20 cellular contexts compared by ENCODE assay signal in the genomic region with DNA sequence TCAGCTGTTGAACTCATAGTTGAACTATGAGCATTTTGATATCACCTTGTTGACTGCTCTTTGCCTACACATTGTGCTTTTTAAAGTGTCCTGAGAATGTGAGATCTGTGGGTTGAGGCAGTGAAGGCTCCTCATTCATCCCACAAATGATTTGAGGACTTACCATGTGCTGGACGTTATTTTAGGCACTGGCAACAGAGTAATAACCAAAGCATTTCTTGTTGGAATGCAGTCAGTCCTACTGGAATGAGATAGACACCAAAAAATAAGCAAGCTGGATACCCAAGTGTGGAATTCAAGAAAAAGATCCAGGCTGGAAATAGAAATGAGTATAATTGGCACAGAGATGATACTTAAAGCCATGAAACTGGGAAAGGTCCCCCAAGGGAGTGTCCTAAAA.
"Had no signal": no experiment of that assay in that cellular context is flagged by ENCODE, and none has a peak within 500 bp of the region (broad histone marks: within the 10 kb centered on the region; RNA-seq: fewer than 3 reads in every experiment).

No MANE protein-coding gene starts in this region.

- H3K27me3 ChIP-seq: dorsolateral prefrontal cortex, heart right ventricle, left lung, neural progenitor cell, ovary, tibial nerve, upper lobe of right lung had no signal

- ATAC-seq: left lung; lower lobe of right lung; natural killer cell treated with Interleukin-12 subunit alpha and Interleukin-12 subunit beta and Interleukin-15 and Interleukin-18, amount 100 ng/mL, for 72 hours; stimulated activated naive CD8-positive, alpha-beta T cell treated with anti-CD3 and anti-CD28 coated beads, Interleukin-15, Interleukin-2, amounts not matched to agents 100 U/mL and 50 U/mL, for 24 hours; upper lobe of right lung had no signal

- H3K27ac Mint-ChIP-seq: memory B cell; mesothelial cell of epicardium; natural killer cell treated with Interleukin-12 subunit alpha and Interleukin-12 subunit beta and Interleukin-15 and Interleukin-18, amount 100 ng/mL, for 72 hours; neural progenitor cell had no signal

- H3K4me3 Mint-ChIP-seq: memory B cell; mesothelial cell of epicardium; natural killer cell treated with Interleukin-12 subunit alpha and Interleukin-12 subunit beta and Interleukin-15 and Interleukin-18, amount 100 ng/mL, for 72 hours; neural progenitor cell had no signal

- H3K4me3 ChIP-seq: coronary artery, dorsolateral prefrontal cortex, heart right ventricle, left lung, lower lobe of right lung, neural progenitor cell, ovary, smooth muscle cell, tibial nerve, upper lobe of right lung had no signal

- H3K4me1 Mint-ChIP-seq: memory B cell, mesothelial cell of epicardium, neural progenitor cell had no signal

- H3K27ac ChIP-seq: dorsolateral prefrontal cortex, left lung, lower lobe of right lung, neural progenitor cell, ovary, tibial nerve, upper lobe of right lung had no signal

- H3K36me3 Mint-ChIP-seq: memory B cell, neural progenitor cell had no signal

- H2AFZ ChIP-seq: neural progenitor cell had no signal

- H3K4me2 ChIP-seq: neural progenitor cell, smooth muscle cell had no signal

- H3K9me3 ChIP-seq: heart right ventricle, left lung, lower lobe of right lung, ovary, tibial nerve, upper lobe of right lung had no signal

- H3K36me3 ChIP-seq: left lung, lower lobe of right lung, neural progenitor cell, ovary, tibial nerve had no signal

- H3K4me1 ChIP-seq: left lung, lower lobe of right lung, neural progenitor cell, tibial nerve, upper lobe of right lung had no signal

- H3K9ac ChIP-seq: neural progenitor cell had no signal

- DNase-seq: dorsolateral prefrontal cortex; effector CD8-positive, alpha-beta T cell; heart right ventricle; hypothalamus; islet precursor cell; left lung; lower lobe of right lung; nucleus accumbens; ovary; right cardiac atrium; stimulated activated CD4-positive, alpha-beta T cell treated with anti-CD3 and anti-CD28 coated beads, Interleukin-2, amount 100 ng/mL, for 48 hours; stimulated activated naive CD8-positive, alpha-beta T cell treated with anti-CD3 and anti-CD28 coated beads, Interleukin-15, Interleukin-2, amounts not matched to agents 100 U/mL and 50 U/mL, for 24 hours; upper lobe of right lung had no signal
